In genomic region chr2:7031424-7032245, GRCh38 we compare ENCODE assay signal across 8 cellular contexts.
DNase-seq lines count a peak whose midpoint lies in the region; ATAC-seq and TF ChIP-seq lines count a peak whose summit lies in the region.

No MANE protein-coding gene starts in this region.

- no peak overlapping the region for H3K4me2 ChIP-seq in MM.1S (ENCODE audit: low read depth, low read length)

- H3K9me3 ChIP-seq in MM.1S (replicated peaks; ENCODE audit: insufficient read depth, low read length): no peaks in the 10 kb centered on the region

- H3K9ac ChIP-seq in MM.1S (ENCODE audit: low read length): no peak overlapping the region

- in situ Hi-C loops in SK-MEL-5 (cut with HindIII; ENCODE audit: low pct_unique_long_range_greater_than_20kb, low sequenced_read_pairs) (no loop called here), GM13977 (cut with MboI; ENCODE audit: low pct_unique_long_range_greater_than_20kb, low sequenced_read_pairs, unreplicated experiment) (no loop called here)

- no peak for ATAC-seq in GM21786 (IDR thresholded peaks at IDR 0.05; ENCODE audit: unreplicated experiment)

- no peaks in the 10 kb centered on the region for H4K20me1 ChIP-seq in MM.1S (ENCODE audit: insufficient read depth, low read length)

- no peaks in the 10 kb centered on the region for H3K9me2 ChIP-seq in MM.1S (replicated peaks; ENCODE audit: insufficient read depth, low read length)

- no peaks in the 10 kb centered on the region for H3K4me1 ChIP-seq in MM.1S (ENCODE audit: low read length)

- DNase-seq in Ammon's horn (ENCODE audit: low spot score): peak; percentile 50
- DNase-seq in MM.1S: peak; percentile 15
- DNase-seq in SK-MEL-5 (ENCODE audit: low read depth, low spot score): peak; percentile 40
- DNase-seq in choroid plexus epithelial cell (ENCODE audit: low read depth): peak; percentile 92
- peak; percentile 29 for DNase-seq in stimulated activated CD4-positive, alpha-beta T cell treated with anti-CD3 and anti-CD28 coated beads, Interleukin-15, amount 100 ng/mL, for 24 hours
- DNase-seq in occipital lobe (lab: John Stamatoyannopoulos, UW): no peak
- no peak for DNase-seq in GM13977 (ENCODE audit: low spot score)

- H3F3A ChIP-seq in MM.1S (ENCODE audit: insufficient read depth, low read length): no peaks in the 10 kb centered on the region

- no peak overlapping the region for H3K4me3 ChIP-seq in MM.1S (ENCODE audit: low read length)
- no peak overlapping the region for H3K4me3 ChIP-seq in choroid plexus epithelial cell (ENCODE audit: low read depth, low read length)

- H3K27ac ChIP-seq in MM.1S (ENCODE audit: low read length): no peak overlapping the region

- no peak overlapping the region for H2AFZ ChIP-seq in MM.1S (ENCODE audit: low read length)

- no peaks in the 10 kb centered on the region for H3K79me2 ChIP-seq in MM.1S (ENCODE audit: low read length)

- TF ChIP-seq CTCF in MM.1S (IDR thresholded peaks at IDR 0.05; ENCODE audit: low read length) (no peak), choroid plexus epithelial cell (conservative IDR thresholded peaks at IDR 0.05; ENCODE audit: low read depth, low read length) (no peak), GM13977 (IDR thresholded peaks at IDR 0.05; ENCODE audit: extremely low read depth, insufficient read depth, missing control alignments) (no peak)

- H3K36me3 ChIP-seq in MM.1S (replicated peaks; ENCODE audit: insufficient read depth, low read length): no peaks in the 10 kb centered on the region

- H3K27me3 ChIP-seq in MM.1S (replicated peaks; ENCODE audit: insufficient read depth, low read length): no peaks in the 10 kb centered on the region

Comparison
In these comparisons a context has a peak if more than half of its experiments do, and no peak if none do; other contexts are left out.
1. DNase-seq: peak in Ammon's horn (single experiment), MM.1S (single experiment), SK-MEL-5 (single experiment), choroid plexus epithelial cell (single experiment) and stimulated activated CD4-positive, alpha-beta T cell treated with anti-CD3 and anti-CD28 coated beads, Interleukin-15, amount 100 ng/mL, for 24 hours (single experiment); none in occipital lobe (single experiment) and GM13977 (single experiment).